8 cellular contexts compared by ENCODE assay signal in genomic region chr16:1825864-1826690, GRCh38. TPM values are rescaled to one million over a fixed set of nuclear protein-coding genes. Genes with fewer than 3 reads are reported as not detected.
DNase-seq lines count a peak whose midpoint lies in the region; ATAC-seq and TF ChIP-seq lines count a peak whose summit lies in the region.

No MANE protein-coding gene starts in this region.

- H3K27ac Mint-ChIP-seq in natural killer cell treated with Interleukin-12 subunit alpha and Interleukin-12 subunit beta and Interleukin-15 and Interleukin-18, amount 100 ng/mL, for 72 hours, result peak overlapping the region in 1 of 2 donors; percentile 95

- intact Hi-C loops in esophagus muscularis mucosa (cut with DNase I) (loop anchor here (1.0 kb wide), 1 partner anchor 53 kb away; the partner anchor contains the start of gene MRPS34), stomach (cut with DNase I; ENCODE audit: low total_unique reads) (no loop called here)

- peaks cover 13 to 27% of the 10 kb centered on the region in 2 donors for H3K4me1 Mint-ChIP-seq in natural killer cell treated with Interleukin-12 subunit alpha and Interleukin-12 subunit beta and Interleukin-15 and Interleukin-18, amount 100 ng/mL, for 72 hours (ENCODE audit: low read depth in 2 of 2)

- H3K4me3 ChIP-seq in esophagus muscularis mucosa (peak overlapping the region; percentile 79 to 97 (median 90)), stomach (peak overlapping the region; percentile 88 to 100 (median 96))

- no peaks in the 10 kb centered on the region for H3K27me3 Mint-ChIP-seq in natural killer cell treated with Interleukin-12 subunit alpha and Interleukin-12 subunit beta and Interleukin-15 and Interleukin-18, amount 100 ng/mL, for 72 hours

- ATAC-seq in HG02763 (IDR thresholded peaks at IDR 0.05; ENCODE audit: unreplicated experiment), result peak; percentile 42
- peak; percentile 77 to 86 for ATAC-seq in natural killer cell treated with Interleukin-12 subunit alpha and Interleukin-12 subunit beta and Interleukin-15 and Interleukin-18, amount 100 ng/mL, for 72 hours

- H3K9me3 Mint-ChIP-seq in natural killer cell treated with Interleukin-12 subunit alpha and Interleukin-12 subunit beta and Interleukin-15 and Interleukin-18, amount 100 ng/mL, for 72 hours, result no peaks in the 10 kb centered on the region

- peak overlapping the region; percentile 90 to 94 (median 92) for H3K27ac ChIP-seq in esophagus muscularis mucosa (replicated peaks in 1 of 4)
- H3K27ac ChIP-seq in stomach, result peak overlapping the region; percentile 73 to 98 (median 94)

- no peaks in the 10 kb centered on the region for H3K9me3 ChIP-seq in esophagus muscularis mucosa
- H3K9me3 ChIP-seq in stomach, result no peaks in the 10 kb centered on the region

- no peaks in the 10 kb centered on the region for H3K27me3 ChIP-seq in esophagus muscularis mucosa
- H3K27me3 ChIP-seq in stomach, result no peaks in the 10 kb centered on the region

- TF ChIP-seq POLR2A in esophagus muscularis mucosa (IDR thresholded peaks at IDR 0.05; ENCODE audit: low read depth) (no peak), stomach (IDR thresholded peaks at IDR 0.05) (no peak)

- 4% methylated on average over 16 of the region's 96 CpGs for WGBS in esophagus muscularis mucosa
- 1 to 4% (median 1%) methylated on average over 41 to 96 of the region's 96 CpGs for WGBS in stomach, 5 donors

- no peaks in the 10 kb centered on the region for H3K36me3 Mint-ChIP-seq in natural killer cell treated with Interleukin-12 subunit alpha and Interleukin-12 subunit beta and Interleukin-15 and Interleukin-18, amount 100 ng/mL, for 72 hours

- no peak for TF ChIP-seq EP300 in esophagus muscularis mucosa (IDR thresholded peaks at IDR 0.05)
- no peak for TF ChIP-seq EP300 in stomach (IDR thresholded peaks at IDR 0.05)

- DNase-seq in SHP77 (lab: John Stamatoyannopoulos, UW) (peak; percentile 27 to 58), SHP77 treated with DMSO at 0.1 percent for 48 hours (lab: John Stamatoyannopoulos, UW) (no peak), NCI-H2171 (lab: John Stamatoyannopoulos, UW) (peak; percentile 66), esophagus muscularis mucosa (ENCODE audit: extremely low spot score) (peak; percentile 94), stomach (peak; percentile 63)
- peak; percentile 83 for DNase-seq in activated CD8-positive, alpha-beta memory T cell treated with anti-CD3 and anti-CD28 coated beads, Interleukin-2, amount 50 U/mL, for 48 hours
- DNase-seq in natural killer cell treated with Interleukin-12 subunit alpha and Interleukin-12 subunit beta and Interleukin-15 and Interleukin-18, amount 100 ng/mL, for 72 hours (ENCODE audit: low spot score), result peak; percentile 79

- peak overlapping the region; percentile 96 for H3K4me3 Mint-ChIP-seq in natural killer cell treated with Interleukin-12 subunit alpha and Interleukin-12 subunit beta and Interleukin-15 and Interleukin-18, amount 100 ng/mL, for 72 hours

- H3K4me1 ChIP-seq in esophagus muscularis mucosa (peaks cover 46 to 70% (median 56%) of the 10 kb centered on the region in 4 donors), stomach (peaks cover 29 to 63% (median 59%) of the 10 kb centered on the region in 4 donors)

- peak in 1 of 3 experiments; percentile 21 for TF ChIP-seq CTCF in esophagus muscularis mucosa (IDR thresholded peaks at IDR 0.05)
- no peak for TF ChIP-seq CTCF in stomach (IDR thresholded peaks at IDR 0.05)

- H3K36me3 ChIP-seq in esophagus muscularis mucosa (peaks cover 16 to 37% (median 28%) of the 10 kb centered on the region in 4 donors), stomach (peaks cover 6 to 28% (median 24%) of the 10 kb centered on the region in 4 donors)

RNA-seq across cellular contexts. Expression of gene HAGH, which starts 0.5 kb away (rescaled TPM):
- total RNA-seq in esophagus muscularis mucosa, result 100 to 1,000 TPM; 148 to 264 (median 180) TPM
- 10 to 100 TPM; 39.5 to 47.5 TPM for total RNA-seq in natural killer cell treated with Interleukin-12 subunit alpha and Interleukin-12 subunit beta and Interleukin-15 and Interleukin-18, amount 100 ng/mL, for 72 hours
- 100 to 1,000 TPM in 1 of 5 donors, 10 to 100 TPM in 4; 30.3 to 119 (median 64.8) TPM for total RNA-seq in stomach
- polyA plus RNA-seq in stomach, result 10 to 100 TPM; 64.9 to 80.2 (median 73.5) TPM

RNA-seq across cellular contexts. Expression of gene FAHD1, which starts 0.9 kb away (rescaled TPM):
- total RNA-seq in esophagus muscularis mucosa (10 to 100 TPM; 20.4 to 43.2 (median 39.5) TPM), stomach (100 to 1,000 TPM in 1 of 5 donors, 10 to 100 TPM in 4; 16.7 to 484 (median 36.6) TPM)
- 10 to 100 TPM; 13.9 to 14.5 TPM for total RNA-seq in natural killer cell treated with Interleukin-12 subunit alpha and Interleukin-12 subunit beta and Interleukin-15 and Interleukin-18, amount 100 ng/mL, for 72 hours
- polyA plus RNA-seq in stomach, result 10 to 100 TPM; 15.4 to 37.7 (median 22.8) TPM

RNA-seq across cellular contexts. Expression of gene IGFALS, which starts 32.6 kb away (rescaled TPM):
- total RNA-seq in esophagus muscularis mucosa (under 1 TPM in 2 of 4 donors, not detected in 2; 0.45 to 0.75 TPM), stomach (10 to 100 TPM in 2 of 5 donors, 1 to 10 TPM in 2, not detected in 1; 2.9 to 24.6 (median 8.8) TPM)
- total RNA-seq in natural killer cell treated with Interleukin-12 subunit alpha and Interleukin-12 subunit beta and Interleukin-15 and Interleukin-18, amount 100 ng/mL, for 72 hours, result under 1 TPM in 1 of 2 donors, not detected in 1; 0.12 TPM
- 10 to 100 TPM in 1 of 3 donors, 1 to 10 TPM in 2; 2.4 to 21.0 (median 6.0) TPM for polyA plus RNA-seq in stomach

RNA-seq across cellular contexts. Expression of gene NUBP2, which starts 43.3 kb away (rescaled TPM):
- 10 to 100 TPM; 82.7 to 93.8 (median 87.6) TPM for total RNA-seq in esophagus muscularis mucosa
- 10 to 100 TPM; 47.9 to 81.8 TPM for total RNA-seq in natural killer cell treated with Interleukin-12 subunit alpha and Interleukin-12 subunit beta and Interleukin-15 and Interleukin-18, amount 100 ng/mL, for 72 hours
- 100 to 1,000 TPM in 1 of 5 donors, 10 to 100 TPM in 4; 14.7 to 171 (median 54.8) TPM for total RNA-seq in stomach
- 10 to 100 TPM; 60.6 to 86.0 (median 74.7) TPM for polyA plus RNA-seq in stomach

RNA-seq across cellular contexts. Expression of gene SPSB3, which starts 43.7 kb away (rescaled TPM):
- total RNA-seq in esophagus muscularis mucosa (100 to 1,000 TPM in 1 of 4 donors, 10 to 100 TPM in 3; 69.1 to 101 (median 78.6) TPM), stomach (100 to 1,000 TPM in 1 of 5 donors, 10 to 100 TPM in 4; 22.2 to 186 (median 70.9) TPM)
- 10 to 100 TPM; 26.9 to 30.1 TPM for total RNA-seq in natural killer cell treated with Interleukin-12 subunit alpha and Interleukin-12 subunit beta and Interleukin-15 and Interleukin-18, amount 100 ng/mL, for 72 hours
- polyA plus RNA-seq in stomach, result 100 to 1,000 TPM in 1 of 3 donors, 10 to 100 TPM in 2; 54.2 to 111 (median 83.6) TPM
